1 cellular context compared by ENCODE assay signal in genomic region chr12:89395712-89396111, GRCh38.
A peak's percentile ranks its signal among the peaks of the same experiment; 100 is the strongest.
TF ChIP-seq lines count a peak whose summit lies in the region.

No MANE protein-coding gene starts in this region.

TF ChIP-seq in HepG2, 621 proteins besides CTCF, POLR2A, EP300 and RAD21 (continued from another document):
- TF ChIP-seq, protein P1, sequence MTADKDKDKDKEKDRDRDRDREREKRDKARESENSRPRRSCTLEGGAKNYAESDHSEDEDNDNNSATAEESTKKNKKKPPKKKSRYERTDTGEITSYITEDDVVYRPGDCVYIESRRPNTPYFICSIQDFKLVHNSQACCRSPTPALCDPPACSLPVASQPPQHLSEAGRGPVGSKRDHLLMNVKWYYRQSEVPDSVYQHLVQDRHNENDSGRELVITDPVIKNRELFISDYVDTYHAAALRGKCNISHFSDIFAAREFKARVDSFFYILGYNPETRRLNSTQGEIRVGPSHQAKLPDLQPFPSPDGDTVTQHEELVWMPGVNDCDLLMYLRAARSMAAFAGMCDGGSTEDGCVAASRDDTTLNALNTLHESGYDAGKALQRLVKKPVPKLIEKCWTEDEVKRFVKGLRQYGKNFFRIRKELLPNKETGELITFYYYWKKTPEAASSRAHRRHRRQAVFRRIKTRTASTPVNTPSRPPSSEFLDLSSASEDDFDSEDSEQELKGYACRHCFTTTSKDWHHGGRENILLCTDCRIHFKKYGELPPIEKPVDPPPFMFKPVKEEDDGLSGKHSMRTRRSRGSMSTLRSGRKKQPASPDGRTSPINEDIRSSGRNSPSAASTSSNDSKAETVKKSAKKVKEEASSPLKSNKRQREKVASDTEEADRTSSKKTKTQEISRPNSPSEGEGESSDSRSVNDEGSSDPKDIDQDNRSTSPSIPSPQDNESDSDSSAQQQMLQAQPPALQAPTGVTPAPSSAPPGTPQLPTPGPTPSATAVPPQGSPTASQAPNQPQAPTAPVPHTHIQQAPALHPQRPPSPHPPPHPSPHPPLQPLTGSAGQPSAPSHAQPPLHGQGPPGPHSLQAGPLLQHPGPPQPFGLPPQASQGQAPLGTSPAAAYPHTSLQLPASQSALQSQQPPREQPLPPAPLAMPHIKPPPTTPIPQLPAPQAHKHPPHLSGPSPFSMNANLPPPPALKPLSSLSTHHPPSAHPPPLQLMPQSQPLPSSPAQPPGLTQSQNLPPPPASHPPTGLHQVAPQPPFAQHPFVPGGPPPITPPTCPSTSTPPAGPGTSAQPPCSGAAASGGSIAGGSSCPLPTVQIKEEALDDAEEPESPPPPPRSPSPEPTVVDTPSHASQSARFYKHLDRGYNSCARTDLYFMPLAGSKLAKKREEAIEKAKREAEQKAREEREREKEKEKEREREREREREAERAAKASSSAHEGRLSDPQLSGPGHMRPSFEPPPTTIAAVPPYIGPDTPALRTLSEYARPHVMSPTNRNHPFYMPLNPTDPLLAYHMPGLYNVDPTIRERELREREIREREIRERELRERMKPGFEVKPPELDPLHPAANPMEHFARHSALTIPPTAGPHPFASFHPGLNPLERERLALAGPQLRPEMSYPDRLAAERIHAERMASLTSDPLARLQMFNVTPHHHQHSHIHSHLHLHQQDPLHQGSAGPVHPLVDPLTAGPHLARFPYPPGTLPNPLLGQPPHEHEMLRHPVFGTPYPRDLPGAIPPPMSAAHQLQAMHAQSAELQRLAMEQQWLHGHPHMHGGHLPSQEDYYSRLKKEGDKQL (CRISPR knock-in tag; IDR thresholded peaks at IDR 0.05; ENCODE audit: low read depth) = no peak
- peak; percentile 41 for TF ChIP-seq SAP130 (CRISPR knock-in tag; IDR thresholded peaks at IDR 0.05; ENCODE audit: low read depth)
- TF ChIP-seq ZNF512B (CRISPR knock-in tag; IDR thresholded peaks at IDR 0.05; ENCODE audit: borderline replicate concordance) = no peak
- no peak for TF ChIP-seq SOX13 (IDR thresholded peaks at IDR 0.05)
- TF ChIP-seq SOX13 (CRISPR knock-in tag; conservative IDR thresholded peaks at IDR 0.05 in 1 of 2, IDR thresholded peaks at IDR 0.05 in 1 of 2) = peak in 1 of 2 experiments; percentile 11; a peak in 1 of 4 replicates
- TF ChIP-seq REPIN1 (CRISPR knock-in tag; IDR thresholded peaks at IDR 0.05; ENCODE audit: borderline replicate concordance, low read depth) = no peak
- 0 out of 2 replicates have a peak, but pooled peaks have one; percentile 21 for TF ChIP-seq ZNF644 (CRISPR knock-in tag; IDR thresholded peaks at IDR 0.05; ENCODE audit: low read depth)
- TF ChIP-seq, protein P2, sequence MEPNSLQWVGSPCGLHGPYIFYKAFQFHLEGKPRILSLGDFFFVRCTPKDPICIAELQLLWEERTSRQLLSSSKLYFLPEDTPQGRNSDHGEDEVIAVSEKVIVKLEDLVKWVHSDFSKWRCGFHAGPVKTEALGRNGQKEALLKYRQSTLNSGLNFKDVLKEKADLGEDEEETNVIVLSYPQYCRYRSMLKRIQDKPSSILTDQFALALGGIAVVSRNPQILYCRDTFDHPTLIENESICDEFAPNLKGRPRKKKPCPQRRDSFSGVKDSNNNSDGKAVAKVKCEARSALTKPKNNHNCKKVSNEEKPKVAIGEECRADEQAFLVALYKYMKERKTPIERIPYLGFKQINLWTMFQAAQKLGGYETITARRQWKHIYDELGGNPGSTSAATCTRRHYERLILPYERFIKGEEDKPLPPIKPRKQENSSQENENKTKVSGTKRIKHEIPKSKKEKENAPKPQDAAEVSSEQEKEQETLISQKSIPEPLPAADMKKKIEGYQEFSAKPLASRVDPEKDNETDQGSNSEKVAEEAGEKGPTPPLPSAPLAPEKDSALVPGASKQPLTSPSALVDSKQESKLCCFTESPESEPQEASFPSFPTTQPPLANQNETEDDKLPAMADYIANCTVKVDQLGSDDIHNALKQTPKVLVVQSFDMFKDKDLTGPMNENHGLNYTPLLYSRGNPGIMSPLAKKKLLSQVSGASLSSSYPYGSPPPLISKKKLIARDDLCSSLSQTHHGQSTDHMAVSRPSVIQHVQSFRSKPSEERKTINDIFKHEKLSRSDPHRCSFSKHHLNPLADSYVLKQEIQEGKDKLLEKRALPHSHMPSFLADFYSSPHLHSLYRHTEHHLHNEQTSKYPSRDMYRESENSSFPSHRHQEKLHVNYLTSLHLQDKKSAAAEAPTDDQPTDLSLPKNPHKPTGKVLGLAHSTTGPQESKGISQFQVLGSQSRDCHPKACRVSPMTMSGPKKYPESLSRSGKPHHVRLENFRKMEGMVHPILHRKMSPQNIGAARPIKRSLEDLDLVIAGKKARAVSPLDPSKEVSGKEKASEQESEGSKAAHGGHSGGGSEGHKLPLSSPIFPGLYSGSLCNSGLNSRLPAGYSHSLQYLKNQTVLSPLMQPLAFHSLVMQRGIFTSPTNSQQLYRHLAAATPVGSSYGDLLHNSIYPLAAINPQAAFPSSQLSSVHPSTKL (CRISPR knock-in tag; IDR thresholded peaks at IDR 0.05) = peak; percentile 41; the same call in 1 of the 2 replicates
- TF ChIP-seq NCOR1 (IDR thresholded peaks at IDR 0.05; ENCODE audit: borderline replicate concordance, low read length) = no peak
- TF ChIP-seq FOXA1 (IDR thresholded peaks at IDR 0.05) = no peak
- TF ChIP-seq FOXA1 (CRISPR knock-in tag; IDR thresholded peaks at IDR 0.05) = peak; percentile 53; the same call in 1 of the 2 replicates
- 0 out of 2 replicates have a peak, but pooled peaks have one; percentile 12 for TF ChIP-seq HMG20A (CRISPR knock-in tag; IDR thresholded peaks at IDR 0.05; ENCODE audit: borderline replicate concordance)
- TF ChIP-seq MED1 (CRISPR knock-in tag; IDR thresholded peaks at IDR 0.05) = peak; percentile 45; the same call in 1 of the 2 replicates
- peak; percentile 59 for TF ChIP-seq ZMYM4 (CRISPR knock-in tag; IDR thresholded peaks at IDR 0.05)
- TF ChIP-seq, protein P3, sequence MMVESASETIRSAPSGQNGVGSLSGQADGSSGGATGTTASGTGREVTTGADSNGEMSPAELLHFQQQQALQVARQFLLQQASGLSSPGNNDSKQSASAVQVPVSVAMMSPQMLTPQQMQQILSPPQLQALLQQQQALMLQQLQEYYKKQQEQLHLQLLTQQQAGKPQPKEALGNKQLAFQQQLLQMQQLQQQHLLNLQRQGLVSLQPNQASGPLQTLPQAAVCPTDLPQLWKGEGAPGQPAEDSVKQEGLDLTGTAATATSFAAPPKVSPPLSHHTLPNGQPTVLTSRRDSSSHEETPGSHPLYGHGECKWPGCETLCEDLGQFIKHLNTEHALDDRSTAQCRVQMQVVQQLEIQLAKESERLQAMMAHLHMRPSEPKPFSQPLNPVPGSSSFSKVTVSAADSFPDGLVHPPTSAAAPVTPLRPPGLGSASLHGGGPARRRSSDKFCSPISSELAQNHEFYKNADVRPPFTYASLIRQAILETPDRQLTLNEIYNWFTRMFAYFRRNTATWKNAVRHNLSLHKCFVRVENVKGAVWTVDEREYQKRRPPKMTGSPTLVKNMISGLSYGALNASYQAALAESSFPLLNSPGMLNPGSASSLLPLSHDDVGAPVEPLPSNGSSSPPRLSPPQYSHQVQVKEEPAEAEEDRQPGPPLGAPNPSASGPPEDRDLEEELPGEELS (CRISPR knock-in tag; IDR thresholded peaks at IDR 0.05) = 0 out of 2 replicates have a peak, but pooled peaks have one; percentile 13
- peak; percentile 57; the same call in 1 of the 2 replicates for TF ChIP-seq POGZ (CRISPR knock-in tag; IDR thresholded peaks at IDR 0.05)
- TF ChIP-seq DR1 (CRISPR knock-in tag; IDR thresholded peaks at IDR 0.05) = no peak
- peak; percentile 39; the same call in 1 of the 2 replicates for TF ChIP-seq GATAD2A (CRISPR knock-in tag; IDR thresholded peaks at IDR 0.05)
- TF ChIP-seq FOXP1 (IDR thresholded peaks at IDR 0.05) = no peak
- 0 out of 2 replicates have a peak, but pooled peaks have one; percentile 44 for TF ChIP-seq FOXP1 (CRISPR knock-in tag; IDR thresholded peaks at IDR 0.05)
- TF ChIP-seq FOXA3 (CRISPR knock-in tag; IDR thresholded peaks at IDR 0.05) = peak; percentile 72
- peak; percentile 28; the same call in 1 of the 2 replicates for TF ChIP-seq SMC3 (IDR thresholded peaks at IDR 0.05; ENCODE audit: low read length)
- TF ChIP-seq, protein P4, sequence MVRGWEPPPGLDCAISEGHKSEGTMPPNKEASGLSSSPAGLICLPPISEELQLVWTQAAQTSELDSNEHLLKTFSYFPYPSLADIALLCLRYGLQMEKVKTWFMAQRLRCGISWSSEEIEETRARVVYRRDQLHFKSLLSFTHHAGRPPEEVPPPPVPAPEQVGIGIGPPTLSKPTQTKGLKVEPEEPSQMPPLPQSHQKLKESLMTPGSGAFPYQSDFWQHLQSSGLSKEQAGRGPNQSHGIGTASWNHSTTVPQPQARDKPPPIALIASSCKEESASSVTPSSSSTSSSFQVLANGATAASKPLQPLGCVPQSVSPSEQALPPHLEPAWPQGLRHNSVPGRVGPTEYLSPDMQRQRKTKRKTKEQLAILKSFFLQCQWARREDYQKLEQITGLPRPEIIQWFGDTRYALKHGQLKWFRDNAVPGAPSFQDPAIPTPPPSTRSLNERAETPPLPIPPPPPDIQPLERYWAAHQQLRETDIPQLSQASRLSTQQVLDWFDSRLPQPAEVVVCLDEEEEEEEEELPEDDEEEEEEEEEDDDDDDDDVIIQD (CRISPR knock-in tag; IDR thresholded peaks at IDR 0.05; ENCODE audit: low read depth) = peak; percentile 97
- 0 out of 2 replicates have a peak, but pooled peaks have one; percentile 24 for TF ChIP-seq FOXK1 (CRISPR knock-in tag; IDR thresholded peaks at IDR 0.05; ENCODE audit: borderline replicate concordance, low read depth)
- no peak for TF ChIP-seq ZKSCAN5 (CRISPR knock-in tag; IDR thresholded peaks at IDR 0.05)
- TF ChIP-seq SOX5 (CRISPR knock-in tag; IDR thresholded peaks at IDR 0.05; ENCODE audit: borderline replicate concordance) = peak; percentile 42; the same call in 1 of the 2 replicates
- peak; percentile 10 for TF ChIP-seq TEAD3 (CRISPR knock-in tag; optimal IDR thresholded peaks at IDR 0.05; ENCODE audit: borderline replicate concordance)
- no peak for TF ChIP-seq ZBTB8A (CRISPR knock-in tag; IDR thresholded peaks at IDR 0.05; ENCODE audit: borderline replicate concordance, low read depth)
